1 cellular context compared by ENCODE assay signal in genomic region chr4:53647547-53647946, GRCh38.
A peak's percentile ranks its signal among the peaks of the same experiment; 100 is the strongest.
TF ChIP-seq lines count a peak whose summit lies in the region.

No MANE protein-coding gene starts in this region.

TF ChIP-seq in GM12878, 131 proteins besides CTCF, POLR2A, EP300 and RAD21 (continued from another document and continues in another):
- TF ChIP-seq ZNF687 (IDR thresholded peaks at IDR 0.05) = peak; percentile 33; the same call in 1 of the 2 replicates
- TF ChIP-seq, protein P1, sequence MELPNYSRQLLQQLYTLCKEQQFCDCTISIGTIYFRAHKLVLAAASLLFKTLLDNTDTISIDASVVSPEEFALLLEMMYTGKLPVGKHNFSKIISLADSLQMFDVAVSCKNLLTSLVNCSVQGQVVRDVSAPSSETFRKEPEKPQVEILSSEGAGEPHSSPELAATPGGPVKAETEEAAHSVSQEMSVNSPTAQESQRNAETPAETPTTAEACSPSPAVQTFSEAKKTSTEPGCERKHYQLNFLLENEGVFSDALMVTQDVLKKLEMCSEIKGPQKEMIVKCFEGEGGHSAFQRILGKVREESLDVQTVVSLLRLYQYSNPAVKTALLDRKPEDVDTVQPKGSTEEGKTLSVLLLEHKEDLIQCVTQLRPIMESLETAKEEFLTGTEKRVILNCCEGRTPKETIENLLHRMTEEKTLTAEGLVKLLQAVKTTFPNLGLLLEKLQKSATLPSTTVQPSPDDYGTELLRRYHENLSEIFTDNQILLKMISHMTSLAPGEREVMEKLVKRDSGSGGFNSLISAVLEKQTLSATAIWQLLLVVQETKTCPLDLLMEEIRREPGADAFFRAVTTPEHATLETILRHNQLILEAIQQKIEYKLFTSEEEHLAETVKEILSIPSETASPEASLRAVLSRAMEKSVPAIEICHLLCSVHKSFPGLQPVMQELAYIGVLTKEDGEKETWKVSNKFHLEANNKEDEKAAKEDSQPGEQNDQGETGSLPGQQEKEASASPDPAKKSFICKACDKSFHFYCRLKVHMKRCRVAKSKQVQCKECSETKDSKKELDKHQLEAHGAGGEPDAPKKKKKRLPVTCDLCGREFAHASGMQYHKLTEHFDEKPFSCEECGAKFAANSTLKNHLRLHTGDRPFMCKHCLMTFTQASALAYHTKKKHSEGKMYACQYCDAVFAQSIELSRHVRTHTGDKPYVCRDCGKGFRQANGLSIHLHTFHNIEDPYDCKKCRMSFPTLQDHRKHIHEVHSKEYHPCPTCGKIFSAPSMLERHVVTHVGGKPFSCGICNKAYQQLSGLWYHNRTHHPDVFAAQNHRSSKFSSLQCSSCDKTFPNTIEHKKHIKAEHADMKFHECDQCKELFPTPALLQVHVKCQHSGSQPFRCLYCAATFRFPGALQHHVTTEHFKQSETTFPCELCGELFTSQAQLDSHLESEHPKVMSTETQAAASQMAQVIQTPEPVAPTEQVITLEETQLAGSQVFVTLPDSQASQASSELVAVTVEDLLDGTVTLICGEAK (IDR thresholded peaks at IDR 0.05; ENCODE audit: borderline replicate concordance) = no peak
- no peak for TF ChIP-seq NR2C2 (IDR thresholded peaks at IDR 0.05; ENCODE audit: borderline replicate concordance, control insufficient read depth, insufficient read length, low read depth)
- TF ChIP-seq MEF2B (IDR thresholded peaks at IDR 0.05; ENCODE audit: partially characterized antibody, poor library complexity, severe bottlenecking) = no peak
- no peak for TF ChIP-seq BRCA1 (IDR thresholded peaks at IDR 0.05; ENCODE audit: low read depth, low read length)
- no peak for TF ChIP-seq MYB (IDR thresholded peaks at IDR 0.05; ENCODE audit: borderline replicate concordance, low read depth, low read length)
- TF ChIP-seq CBX3 (IDR thresholded peaks at IDR 0.05; ENCODE audit: borderline replicate concordance, low read depth) = no peak
- TF ChIP-seq RCOR1 (conservative IDR thresholded peaks at IDR 0.05; ENCODE audit: low read depth, low read length) = no peak
- TF ChIP-seq PKNOX1 (IDR thresholded peaks at IDR 0.05) = peak; percentile 81
- TF ChIP-seq SREBF1 (IDR thresholded peaks at IDR 0.05; ENCODE audit: low read length) = no peak
- TF ChIP-seq KLF5 (IDR thresholded peaks at IDR 0.05; ENCODE audit: partially characterized antibody) = no peak
- no peak for TF ChIP-seq MEF2A (IDR thresholded peaks at IDR 0.05; ENCODE audit: insufficient read depth, low read depth, low read length)
- TF ChIP-seq JUNB (IDR thresholded peaks at IDR 0.05) = no peak
- no peak for TF ChIP-seq BCL3 (IDR thresholded peaks at IDR 0.05; ENCODE audit: borderline replicate concordance, insufficient read depth, low read depth, low read length, poor library complexity, severe bottlenecking)
- no peak for TF ChIP-seq ZBTB33 (IDR thresholded peaks at IDR 0.05)
- TF ChIP-seq IKZF2 (IDR thresholded peaks at IDR 0.05) = peak; percentile 33 to 60; a peak in 2 of 4 replicates
- TF ChIP-seq YY1 (IDR thresholded peaks at IDR 0.05; ENCODE audit: low read depth, low read length) = no peak
- TF ChIP-seq ZNF622 (IDR thresholded peaks at IDR 0.05) = no peak
- no peak for TF ChIP-seq SIX5 (IDR thresholded peaks at IDR 0.05; ENCODE audit: low read depth, low read length, severe bottlenecking)
- TF ChIP-seq SP1 (IDR thresholded peaks at IDR 0.05; ENCODE audit: low read depth, low read length) = no peak
- no peak for TF ChIP-seq SRF (IDR thresholded peaks at IDR 0.05; ENCODE audit: low read depth in 2 of 2, low read length in 2 of 2)
- TF ChIP-seq CBFB (IDR thresholded peaks at IDR 0.05; ENCODE audit: low read depth) = no peak
- TF ChIP-seq ZNF24 (IDR thresholded peaks at IDR 0.05) = 0 out of 2 replicates have a peak, but pooled peaks have one; percentile 16
- no peak for TF ChIP-seq SREBF2 (IDR thresholded peaks at IDR 0.05; ENCODE audit: low read length)
- TF ChIP-seq NR2F1 (conservative IDR thresholded peaks at IDR 0.05) = no peak
- no peak for TF ChIP-seq NRF1 (conservative IDR thresholded peaks at IDR 0.05; ENCODE audit: low read depth, low read length)
- TF ChIP-seq BHLHE40 (IDR thresholded peaks at IDR 0.05; ENCODE audit: borderline replicate concordance in 1 of 2, low read depth in 2 of 2, low read length in 1 of 2) = no peak
- TF ChIP-seq POLR2AphosphoS2 (IDR thresholded peaks at IDR 0.05; ENCODE audit: low read depth, low read length) = no peak
- no peak for TF ChIP-seq ZNF217 (IDR thresholded peaks at IDR 0.05)
- TF ChIP-seq, protein P2, sequence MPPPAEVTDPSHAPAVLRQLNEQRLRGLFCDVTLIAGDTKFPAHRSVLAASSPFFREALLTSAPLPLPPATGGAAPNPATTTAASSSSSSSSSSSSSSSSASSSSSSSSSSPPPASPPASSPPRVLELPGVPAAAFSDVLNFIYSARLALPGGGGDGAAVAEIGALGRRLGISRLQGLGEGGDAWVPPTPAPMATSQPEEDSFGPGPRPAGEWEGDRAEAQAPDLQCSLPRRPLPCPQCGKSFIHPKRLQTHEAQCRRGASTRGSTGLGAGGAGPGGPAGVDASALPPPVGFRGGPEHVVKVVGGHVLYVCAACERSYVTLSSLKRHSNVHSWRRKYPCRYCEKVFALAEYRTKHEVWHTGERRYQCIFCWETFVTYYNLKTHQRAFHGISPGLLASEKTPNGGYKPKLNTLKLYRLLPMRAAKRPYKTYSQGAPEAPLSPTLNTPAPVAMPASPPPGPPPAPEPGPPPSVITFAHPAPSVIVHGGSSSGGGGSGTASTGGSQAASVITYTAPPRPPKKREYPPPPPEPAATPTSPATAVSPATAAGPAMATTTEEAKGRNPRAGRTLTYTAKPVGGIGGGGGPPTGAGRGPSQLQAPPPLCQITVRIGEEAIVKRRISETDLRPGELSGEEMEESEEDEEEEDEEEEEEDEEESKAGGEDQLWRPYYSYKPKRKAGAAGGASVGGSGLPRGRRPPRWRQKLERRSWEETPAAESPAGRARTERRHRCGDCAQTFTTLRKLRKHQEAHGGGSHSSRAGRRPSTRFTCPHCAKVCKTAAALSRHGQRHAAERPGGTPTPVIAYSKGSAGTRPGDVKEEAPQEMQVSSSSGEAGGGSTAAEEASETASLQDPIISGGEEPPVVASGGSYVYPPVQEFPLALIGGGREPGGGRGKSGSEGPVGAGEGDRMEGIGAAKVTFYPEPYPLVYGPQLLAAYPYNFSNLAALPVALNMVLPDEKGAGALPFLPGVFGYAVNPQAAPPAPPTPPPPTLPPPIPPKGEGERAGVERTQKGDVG (CRISPR knock-in tag; IDR thresholded peaks at IDR 0.05) = no peak
- TF ChIP-seq HCFC1 (IDR thresholded peaks at IDR 0.05; ENCODE audit: low read length) = no peak
- no peak for TF ChIP-seq CHD4 (IDR thresholded peaks at IDR 0.05)
- no peak for TF ChIP-seq FOXM1 (IDR thresholded peaks at IDR 0.05; ENCODE audit: low read depth, low read length)
- TF ChIP-seq IKZF1 (conservative IDR thresholded peaks at IDR 0.05) = 0 out of 2 replicates have a peak, but pooled peaks have one; percentile 23
- TF ChIP-seq, protein P3, sequence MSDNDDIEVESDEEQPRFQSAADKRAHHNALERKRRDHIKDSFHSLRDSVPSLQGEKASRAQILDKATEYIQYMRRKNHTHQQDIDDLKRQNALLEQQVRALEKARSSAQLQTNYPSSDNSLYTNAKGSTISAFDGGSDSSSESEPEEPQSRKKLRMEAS (IDR thresholded peaks at IDR 0.05; ENCODE audit: low read depth, low read length) = no peak
- no peak for TF ChIP-seq HDGF (IDR thresholded peaks at IDR 0.05)
- TF ChIP-seq SIN3A (IDR thresholded peaks at IDR 0.05; ENCODE audit: low read depth, low read length) = no peak
- TF ChIP-seq, protein P4, sequence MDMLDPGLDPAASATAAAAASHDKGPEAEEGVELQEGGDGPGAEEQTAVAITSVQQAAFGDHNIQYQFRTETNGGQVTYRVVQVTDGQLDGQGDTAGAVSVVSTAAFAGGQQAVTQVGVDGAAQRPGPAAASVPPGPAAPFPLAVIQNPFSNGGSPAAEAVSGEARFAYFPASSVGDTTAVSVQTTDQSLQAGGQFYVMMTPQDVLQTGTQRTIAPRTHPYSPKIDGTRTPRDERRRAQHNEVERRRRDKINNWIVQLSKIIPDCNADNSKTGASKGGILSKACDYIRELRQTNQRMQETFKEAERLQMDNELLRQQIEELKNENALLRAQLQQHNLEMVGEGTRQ (IDR thresholded peaks at IDR 0.05; ENCODE audit: borderline replicate concordance, low read depth, low read length) = no peak
- TF ChIP-seq NFIC (IDR thresholded peaks at IDR 0.05; ENCODE audit: low read depth, low read length) = no peak
- TF ChIP-seq RBBP5 (conservative IDR thresholded peaks at IDR 0.05) = no peak
